Comparison of ENCODE assay signal across 8 cellular contexts in the genomic region with DNA sequence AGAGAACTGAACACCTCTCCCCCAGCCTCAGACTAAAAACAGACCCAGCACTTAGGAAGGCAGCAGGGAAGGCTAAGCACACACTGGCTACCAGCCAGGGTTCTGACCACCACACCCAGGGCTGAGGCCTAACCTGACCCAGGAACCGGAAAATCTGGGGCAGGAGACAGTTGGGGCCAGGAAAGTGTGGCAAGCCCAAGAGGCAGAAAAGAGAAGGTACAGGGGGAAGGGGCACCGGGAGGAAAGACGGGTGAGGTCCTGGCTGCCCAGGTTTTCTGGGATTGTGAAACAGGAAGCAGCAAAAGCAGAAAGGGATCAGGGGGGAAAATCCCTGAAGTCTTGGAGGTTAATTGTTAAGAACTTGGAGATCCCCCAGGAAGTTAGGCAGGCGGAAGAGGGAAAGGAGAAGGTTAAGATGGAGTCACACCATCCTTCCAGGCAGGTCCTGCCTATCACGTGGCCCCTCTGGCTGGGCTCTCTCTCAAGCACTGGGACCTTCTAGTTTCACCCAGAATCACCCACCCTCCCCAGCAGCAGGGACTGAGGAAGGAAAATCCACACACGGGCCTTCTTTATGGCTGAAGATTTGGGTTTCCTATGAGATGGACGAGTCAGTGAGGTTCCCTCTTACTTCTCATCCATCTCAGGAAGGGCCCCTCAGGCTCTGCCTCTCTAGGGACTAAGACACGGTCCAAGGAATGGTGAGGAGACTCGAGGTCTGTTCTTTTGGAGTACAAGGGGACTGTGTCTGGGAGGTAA. TPM values are rescaled to one million over a fixed set of nuclear protein-coding genes. Genes with fewer than 3 reads are reported as not detected.
DNase-seq lines count a peak whose midpoint lies in the region; ATAC-seq and TF ChIP-seq lines count a peak whose summit lies in the region.

No MANE protein-coding gene starts in this region.

- peak overlapping the region; percentile 95 for H3K9ac ChIP-seq in adipocyte (ENCODE audit: low read length)
- peak overlapping the region; percentile 86 to 96 (median 95) for H3K9ac ChIP-seq in skeletal muscle tissue (ENCODE audit: low read depth in 1 of 3, low read length in 3 of 3)

- no peak overlapping the region for H2AFZ ChIP-seq in hepatocyte

- H3K36me3 ChIP-seq in adipocyte (ENCODE audit: control insufficient read depth, insufficient read depth, low read length, severe bottlenecking) (peaks cover 8% of the 10 kb centered on the region), hepatocyte (replicated peaks; ENCODE audit: insufficient read depth, low read depth) (no peaks in the 10 kb centered on the region), skeletal muscle tissue (ENCODE audit: control insufficient read depth in 3 of 3, insufficient read depth in 3 of 3, low read length in 3 of 3) (peaks cover 4 to 13% (median 8%) of the 10 kb centered on the region in 3 donors)

- peak overlapping the region; percentile 100 for H3K27ac ChIP-seq in hepatocyte
- peak overlapping the region; percentile 100 for H3K27ac ChIP-seq in skeletal muscle tissue (ENCODE audit: low read depth, low read length)

- no peaks in the 10 kb centered on the region for H3K9me2 ChIP-seq in hepatocyte (replicated peaks; ENCODE audit: insufficient read depth)

- H3K9me3 ChIP-seq in adipocyte (ENCODE audit: control insufficient read depth, low read length): no peaks in the 10 kb centered on the region
- H3K9me3 ChIP-seq in hepatocyte (ENCODE audit: low read depth): no peaks in the 10 kb centered on the region
- no peaks in the 10 kb centered on the region for H3K9me3 ChIP-seq in skeletal muscle tissue (ENCODE audit: control insufficient read depth in 3 of 3, low read length in 3 of 3)

- WGBS in hepatocyte (ENCODE audit: low lambda C conversion rate, missing lambda C conversion rate): 41% methylated on average over 9 of the region's 9 CpGs

- peak overlapping the region; percentile 63 for H3K4me3 ChIP-seq in LNCaP clone FGC (ENCODE audit: low read depth, low read length)
- peak overlapping the region; percentile 94 for H3K4me3 ChIP-seq in adipocyte (ENCODE audit: low read length)
- peak overlapping the region; percentile 50 for H3K4me3 ChIP-seq in hepatocyte
- H3K4me3 ChIP-seq in skeletal muscle tissue (ENCODE audit: low read length in 3 of 3): peak overlapping the region; percentile 88 to 93 (median 89)

- H3K4me1 ChIP-seq in adipocyte (ENCODE audit: control insufficient read depth, insufficient read depth, low read length): peaks cover 65% of the 10 kb centered on the region
- H3K4me1 ChIP-seq in hepatocyte (ENCODE audit: insufficient read depth): peaks cover 48% of the 10 kb centered on the region
- peaks cover 62 to 71% (median 63%) of the 10 kb centered on the region in 3 donors for H3K4me1 ChIP-seq in skeletal muscle tissue (ENCODE audit: control insufficient read depth in 3 of 3, insufficient read depth in 3 of 3, low read length in 3 of 3)

- no peaks in the 10 kb centered on the region for H3K27me3 ChIP-seq in adipocyte (replicated peaks; ENCODE audit: control insufficient read depth, insufficient read depth, low read length)
- H3K27me3 ChIP-seq in hepatocyte: no peaks in the 10 kb centered on the region
- no peaks in the 10 kb centered on the region for H3K27me3 ChIP-seq in skeletal muscle tissue (ENCODE audit: control insufficient read depth in 3 of 3, insufficient read depth in 3 of 3, low read length in 3 of 3)

- no peaks in the 10 kb centered on the region for H4K20me1 ChIP-seq in hepatocyte (ENCODE audit: insufficient read depth, poor library complexity, severe bottlenecking)

- peak; percentile 72 for DNase-seq in EL
- no peak for DNase-seq in LNCaP clone FGC (ENCODE audit: low read depth)
- peak; percentile 65 for DNase-seq in adipocyte (ENCODE audit: low read depth)
- DNase-seq in hepatocyte (ENCODE audit: low spot score): peak; percentile 70
- no peak for DNase-seq in GM19238 (ENCODE audit: insufficient read length, low spot score)
- no peak for DNase-seq in T-helper 9 cell

- no peak for ATAC-seq in HG03571 (IDR thresholded peaks at IDR 0.05; ENCODE audit: unreplicated experiment)

- peak overlapping the region; percentile 94 for H3K4me2 ChIP-seq in hepatocyte

- TF ChIP-seq CTCF in LNCaP clone FGC (IDR thresholded peaks at IDR 0.05; ENCODE audit: control insufficient read depth, extremely low read depth, insufficient read depth) (no peak), hepatocyte (IDR thresholded peaks at IDR 0.05; ENCODE audit: poor library complexity) (no peak)

- H3K79me2 ChIP-seq in hepatocyte: peaks cover 78% of the 10 kb centered on the region

RNA-seq across cellular contexts. Expression of gene HDGF, which starts 2.6 kb away (rescaled TPM):
- total RNA-seq in hepatocyte (160 and 192 TPM in 2 replicates), skeletal muscle tissue (61.6 TPM)
- polyA plus RNA-seq in hepatocyte: 153 and 166 TPM in 2 replicates

RNA-seq across cellular contexts. Expression of gene MRPL24, which starts 8.0 kb away (rescaled TPM):
- 40.4 and 44.9 TPM in 2 replicates for total RNA-seq in hepatocyte
- polyA plus RNA-seq in hepatocyte: 61.9 and 64.1 TPM in 2 replicates
- 36.5 TPM for total RNA-seq in skeletal muscle tissue

RNA-seq across cellular contexts. Expression of gene PRCC, which starts 18.5 kb away (rescaled TPM):
- total RNA-seq in hepatocyte (35.9 and 45.0 TPM in 2 replicates), skeletal muscle tissue (9.9 TPM)
- polyA plus RNA-seq in hepatocyte: 85.2 and 108 TPM in 2 replicates

RNA-seq across cellular contexts. Expression of gene ISG20L2, which starts 20.3 kb away (rescaled TPM):
- total RNA-seq in hepatocyte (22.4 and 27.5 TPM in 2 replicates), skeletal muscle tissue (5.2 TPM)
- polyA plus RNA-seq in hepatocyte: 13.5 and 16.4 TPM in 2 replicates

RNA-seq across cellular contexts. Expression of gene METTL25B, which starts 20.6 kb away (rescaled TPM):
- total RNA-seq in hepatocyte (20.6 and 21.8 TPM in 2 replicates), skeletal muscle tissue (4.2 TPM)
- 22.6 and 24.7 TPM in 2 replicates for polyA plus RNA-seq in hepatocyte

Comparison
In these comparisons a context has a peak if more than half of its experiments do, and no peak if none do; other contexts are left out.
1. DNase-seq: peak in EL (single experiment), adipocyte (single experiment) and hepatocyte (single experiment); none in LNCaP clone FGC (single experiment), GM19238 (single experiment) and T-helper 9 cell (single experiment).
2. Peak in every context shown above with its lines, with median percentiles within 50 percentile points of each other: H3K4me3 ChIP-seq.